8 cellular contexts compared by ENCODE assay signal in the genomic region with DNA sequence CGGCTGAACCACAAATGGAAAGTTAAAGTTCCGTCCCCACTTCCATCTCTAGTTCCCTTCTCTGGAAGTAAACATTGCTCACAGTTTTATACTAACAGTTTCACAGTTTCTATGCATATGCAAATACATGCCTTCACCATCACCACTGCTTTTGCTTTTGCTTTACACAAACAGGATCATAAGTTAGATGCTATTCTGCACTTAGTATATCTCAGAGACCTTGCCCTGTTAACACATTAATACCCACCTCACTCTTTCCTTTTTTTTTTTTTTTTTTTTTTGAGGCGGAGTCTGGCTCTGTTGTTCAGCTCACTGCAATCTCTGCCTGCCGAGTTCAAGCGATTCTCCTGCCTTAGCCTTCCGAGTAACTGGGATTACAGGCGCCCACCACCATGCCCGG. TPM values are rescaled to one million over a fixed set of nuclear protein-coding genes. Genes with fewer than 3 reads are reported as not detected.
DNase-seq lines count a peak whose midpoint lies in the region; ATAC-seq and TF ChIP-seq lines count a peak whose summit lies in the region.

No MANE protein-coding gene starts in this region.

- no peak overlapping the region for H4K12ac ChIP-seq in trophoblast cell (ENCODE audit: low read depth, low read length)

- no peak overlapping the region for H3K4ac ChIP-seq in trophoblast cell (ENCODE audit: low read depth, low read length)

- H3K9me3 ChIP-seq in RWPE2 (ENCODE audit: severe bottlenecking) (no peaks in the 10 kb centered on the region), trophoblast cell (ENCODE audit: insufficient read depth, low read depth, low read length) (no peaks in the 10 kb centered on the region)

- H3K36me3 ChIP-seq in RWPE2 (ENCODE audit: low read depth) (peaks cover 9% of the 10 kb centered on the region), trophoblast cell (ENCODE audit: control insufficient read depth in 1 of 2, insufficient read depth in 2 of 2, low read length in 2 of 2) (peaks cover 6 to 9% of the 10 kb centered on the region in 2 experiments)

- H3K79me1 ChIP-seq in trophoblast cell (ENCODE audit: low read length) = peaks cover 7% of the 10 kb centered on the region

- no peak overlapping the region for H4K8ac ChIP-seq in trophoblast cell (ENCODE audit: low read depth, low read length)

- no peak overlapping the region for H2BK5ac ChIP-seq in trophoblast cell (ENCODE audit: low read depth, low read length, poor library complexity)

- H3K4me1 ChIP-seq in RWPE2 (ENCODE audit: insufficient read depth, poor library complexity, severe bottlenecking) (peaks cover 3% of the 10 kb centered on the region), trophoblast cell (ENCODE audit: control insufficient read depth in 1 of 2, insufficient read depth in 2 of 2, low read length in 2 of 2) (no peaks in the 10 kb centered on the region)

- no peak overlapping the region for H3K23ac ChIP-seq in trophoblast cell (ENCODE audit: low read length)

- H2BK12ac ChIP-seq in trophoblast cell (ENCODE audit: low read length) = no peak overlapping the region

- no peak overlapping the region for H3K9ac ChIP-seq in trophoblast cell (ENCODE audit: low read length)

- no peak overlapping the region for H2AK5ac ChIP-seq in trophoblast cell (ENCODE audit: low read length)

- DNase-seq in RWPE2 (ENCODE audit: low spot score) = no peak
- DNase-seq in fibroblast of mammary gland (ENCODE audit: low read depth) = no peak
- peak in 1 of 2 donors; percentile 5 for DNase-seq in trophoblast cell
- no peak for DNase-seq in LoVo (ENCODE audit: low spot score)
- no peak for DNase-seq in activated gamma-delta T cell treated with Interleukin-2 at 50 U/mL for 16 hours
- DNase-seq in MV-4-11 (lab: John Stamatoyannopoulos, UW) = no peak

- ATAC-seq in GM18519 (IDR thresholded peaks at IDR 0.05; ENCODE audit: low FRiP score, unreplicated experiment) = peak; percentile 58
- ATAC-seq in HG02588 (IDR thresholded peaks at IDR 0.05; ENCODE audit: unreplicated experiment) = peak; percentile 51
- no peak for ATAC-seq in RWPE2 (ENCODE audit: low read depth)

- H3K27ac ChIP-seq in RWPE2 (ENCODE audit: poor library complexity, severe bottlenecking) (peak overlapping the region; percentile 74), trophoblast cell (ENCODE audit: low read depth, low read length) (no peak overlapping the region)

- H2BK120ac ChIP-seq in trophoblast cell (ENCODE audit: insufficient read depth, low read length, poor library complexity) = no peak overlapping the region

- H3K4me3 ChIP-seq in RWPE2 (ENCODE audit: severe bottlenecking) (peak overlapping the region; percentile 79), fibroblast of mammary gland (ENCODE audit: control insufficient read depth, low read depth, low read length) (peak overlapping the region; percentile 91), trophoblast cell (ENCODE audit: low read depth, low read length) (peak overlapping the region; percentile 89)

- no peak overlapping the region for H4K91ac ChIP-seq in trophoblast cell (ENCODE audit: low read depth, low read length)

- H3K18ac ChIP-seq in trophoblast cell (ENCODE audit: low read length) = no peak overlapping the region

- H3K14ac ChIP-seq in trophoblast cell (ENCODE audit: low read length) = no peak overlapping the region

- H2AFZ ChIP-seq in trophoblast cell (ENCODE audit: insufficient read depth, low read length, poor library complexity) = peak overlapping the region; percentile 96

- H3K4me2 ChIP-seq in trophoblast cell (ENCODE audit: low read length) = peak overlapping the region; percentile 86

- H3K27me3 ChIP-seq in RWPE2 (ENCODE audit: insufficient read depth, poor library complexity, severe bottlenecking) = no peaks in the 10 kb centered on the region
- H3K27me3 ChIP-seq in trophoblast cell (ENCODE audit: insufficient read depth, low read length) = no peaks in the 10 kb centered on the region

- no CpG with 5 or more reads among the region's 8 CpGs for WGBS in trophoblast cell (ENCODE audit: extremely low coverage, insufficient coverage, insufficient read length)

- no peak for TF ChIP-seq CTCF in RWPE2 (IDR thresholded peaks at IDR 0.05; ENCODE audit: poor library complexity, severe bottlenecking)
- TF ChIP-seq CTCF in fibroblast of mammary gland (conservative IDR thresholded peaks at IDR 0.05; ENCODE audit: control insufficient read depth, insufficient read depth, low read depth, low read length) = no peak

- peaks cover 3% of the 10 kb centered on the region for H3K79me2 ChIP-seq in trophoblast cell (ENCODE audit: control insufficient read depth, insufficient read depth, low read length, poor library complexity)

RNA-seq across cellular contexts. Expression of a gene that starts 0.9 kb away (rescaled TPM):
- polyA plus RNA-seq in trophoblast cell (2013) = 11.5 and 12.3 TPM in 2 replicates

RNA-seq across cellular contexts. Expression of a gene that starts 23.5 kb away (rescaled TPM):
- not detected in 2 replicates for polyA plus RNA-seq in trophoblast cell (2013)

RNA-seq across cellular contexts. Expression of a gene that starts 42.2 kb away (rescaled TPM):
- 14.7 and 15.6 TPM in 2 replicates for polyA plus RNA-seq in trophoblast cell (2013)

RNA-seq across cellular contexts. Expression of a gene that starts 42.6 kb away (rescaled TPM):
- polyA plus RNA-seq in trophoblast cell (2013) = 178 and 184 TPM in 2 replicates

RNA-seq across cellular contexts. Expression of a gene that starts 48.8 kb away (rescaled TPM):
- 22.1 and 23.5 TPM in 2 replicates for polyA plus RNA-seq in trophoblast cell (2013)
